Comparison of ENCODE assay signal across 8 cellular contexts in genomic region chr16:88857728-88858339, GRCh38. TPM values are rescaled to one million over a fixed set of nuclear protein-coding genes. Genes with fewer than 3 reads are reported as not detected.
DNase-seq lines count a peak whose midpoint lies in the region; FAIRE-seq and TF ChIP-seq lines count a peak whose summit lies in the region.

No MANE protein-coding gene starts in this region.

- H3K79me2 ChIP-seq in SK-N-SH (ENCODE audit: insufficient read depth): peaks cover 20% of the 10 kb centered on the region
- peaks cover 8% of the 10 kb centered on the region for H3K79me2 ChIP-seq in trophoblast cell (ENCODE audit: control insufficient read depth, insufficient read depth, low read length, poor library complexity)

- CTCF ChIA-PET in SK-N-SH (lab: Yijun Ruan, JAX): interaction anchor here (0.6 to 3.1 kb wide), 37 partner anchors 8 to 358 kb away, joined by 3 to 42 read pairs (median 4); partner anchors contain the start of genes APRT and PABPN1L

- H3K27me3 Mint-ChIP-seq in activated naive CD8-positive, alpha-beta T cell: no peaks in the 10 kb centered on the region

- no peak for TF ChIP-seq POLR2A in GM12891 (IDR thresholded peaks at IDR 0.05; ENCODE audit: low read depth, low read length)

- no peak overlapping the region for H3K23ac ChIP-seq in trophoblast cell (ENCODE audit: low read length)

- intact Hi-C loops in tibial artery (cut with DNase I; ENCODE audit: low total_unique reads): no loop called here

- whole genome bisulfite sequencing in SK-N-SH (ENCODE audit: low lambda C conversion rate): 26% methylated on average over 6 of the region's 12 CpGs
- WGBS in trophoblast cell (ENCODE audit: extremely low coverage, insufficient coverage, insufficient read length): no CpG with 5 or more reads among the region's 12 CpGs

- H2AFZ ChIP-seq in SK-N-SH (ENCODE audit: low read depth) (peak overlapping the region; percentile 91), trophoblast cell (ENCODE audit: insufficient read depth, low read length, poor library complexity) (peak overlapping the region; percentile 75)

- no peaks in the 10 kb centered on the region for H3K9me2 ChIP-seq in SK-N-SH

- H3K18ac ChIP-seq in trophoblast cell (ENCODE audit: low read length): no peak overlapping the region

- peak; percentile 59 for TF ChIP-seq RAD21 in SK-N-SH (IDR thresholded peaks at IDR 0.05; ENCODE audit: low read length)

- peak; percentile 83 for TF ChIP-seq CTCF in 22Rv1 (IDR thresholded peaks at IDR 0.05)
- TF ChIP-seq CTCF in SK-N-SH (IDR thresholded peaks at IDR 0.05): peak; percentile 74
- peak; percentile 90 for TF ChIP-seq CTCF in cardiac muscle cell (IDR thresholded peaks at IDR 0.05; ENCODE audit: low read depth, low read length)
- TF ChIP-seq CTCF in tibial artery (IDR thresholded peaks at IDR 0.05): peak; percentile 45 to 53

- H3K4me1 ChIP-seq in SK-N-SH (ENCODE audit: control insufficient read depth in 1 of 2, insufficient read depth in 2 of 2, low read depth in 1 of 2, low read length in 1 of 2) (peaks cover 5 to 15% of the 10 kb centered on the region in 2 experiments; a peak in 1 of 4 replicates), cardiac muscle cell (ENCODE audit: low read depth) (no peaks in the 10 kb centered on the region), trophoblast cell (ENCODE audit: control insufficient read depth in 1 of 2, insufficient read depth in 2 of 2, low read length in 2 of 2) (peaks cover 8% of the 10 kb centered on the region in 2 experiments), tibial artery (peaks cover 0 to 33% (median 17%) of the 10 kb centered on the region in 4 donors)

- peak; percentile 95 for FAIRE-seq in GM12891 (lab: Jason Lieb, UNC)

- no peak overlapping the region for H4K12ac ChIP-seq in trophoblast cell (ENCODE audit: low read depth, low read length)

- H3K4me3 ChIP-seq in SK-N-SH (ENCODE audit: low read depth in 2 of 2, low read length in 1 of 2): peak overlapping the region; percentile 90 to 98
- H3K4me3 ChIP-seq in cardiac muscle cell: peak overlapping the region; percentile 75
- H3K4me3 ChIP-seq in trophoblast cell (ENCODE audit: low read depth, low read length): peak overlapping the region; percentile 94
- peak overlapping the region; percentile 84 to 97 for H3K4me3 ChIP-seq in tibial artery

- no peak overlapping the region for H3K14ac ChIP-seq in trophoblast cell (ENCODE audit: low read length)

- H2BK5ac ChIP-seq in trophoblast cell (ENCODE audit: low read depth, low read length, poor library complexity): no peak overlapping the region

- H4K8ac ChIP-seq in trophoblast cell (ENCODE audit: low read depth, low read length): peak overlapping the region; percentile 12

- peaks cover 12% of the 10 kb centered on the region for H3F3A ChIP-seq in SK-N-SH (replicated peaks; ENCODE audit: insufficient read depth)

- H2AK5ac ChIP-seq in trophoblast cell (ENCODE audit: low read length): no peak overlapping the region

- no peaks in the 10 kb centered on the region for H3K9me3 ChIP-seq in SK-N-SH
- H3K9me3 ChIP-seq in cardiac muscle cell (ENCODE audit: low read depth): no peaks in the 10 kb centered on the region
- peaks cover under 1% of the 10 kb centered on the region for H3K9me3 ChIP-seq in trophoblast cell (ENCODE audit: insufficient read depth, low read depth, low read length)
- H3K9me3 ChIP-seq in tibial artery: no peaks in the 10 kb centered on the region

- TF ChIP-seq EP300 in SK-N-SH (IDR thresholded peaks at IDR 0.05; ENCODE audit: borderline replicate concordance in 1 of 2, low read depth in 1 of 2, low read length in 1 of 2): no peak

- no peak overlapping the region for H2BK12ac ChIP-seq in trophoblast cell (ENCODE audit: low read length)

- POLR2A ChIA-PET in SK-N-SH (lab: Yijun Ruan, JAX): interaction anchor here (0.9 to 1.7 kb wide), 2 partner anchors 40 to 46 kb away, joined by 3 to 7 read pairs; partner anchors contain the start of gene APRT

- 0 out of 2 replicates have a peak, but pooled peaks cover 11% of the 10 kb centered on the region for H4K20me1 ChIP-seq in SK-N-SH (ENCODE audit: insufficient read depth)

- peak overlapping the region; percentile 74 for H4K91ac ChIP-seq in trophoblast cell (ENCODE audit: low read depth, low read length)

- no peak overlapping the region for H2BK120ac ChIP-seq in trophoblast cell (ENCODE audit: insufficient read depth, low read length, poor library complexity)

- H3K27ac ChIP-seq in 22Rv1 (peak overlapping the region; percentile 57), SK-N-SH (ENCODE audit: low read depth in 2 of 2, low read length in 1 of 2) (peak overlapping the region in 1 of 2 experiments; percentile 39; a peak in 2 of 4 replicates), cardiac muscle cell (peak overlapping the region; percentile 78), trophoblast cell (ENCODE audit: low read depth, low read length) (no peak overlapping the region), tibial artery (peak overlapping the region; percentile 80 to 84)

- H3K36me3 ChIP-seq in SK-N-SH (replicated peaks in 1 of 2; ENCODE audit: control insufficient read depth in 1 of 2, insufficient read depth in 2 of 2, low read length in 1 of 2) (peaks cover 3 to 36% of the 10 kb centered on the region in 2 experiments), cardiac muscle cell (peaks cover 4% of the 10 kb centered on the region), trophoblast cell (ENCODE audit: control insufficient read depth in 1 of 2, insufficient read depth in 2 of 2, low read length in 2 of 2) (peaks cover 34 to 40% of the 10 kb centered on the region in 2 experiments), tibial artery (peaks cover 29 to 46% (median 37%) of the 10 kb centered on the region in 3 donors)

- H3K27ac Mint-ChIP-seq in activated naive CD8-positive, alpha-beta T cell: peak overlapping the region; percentile 94

- peaks cover 8% of the 10 kb centered on the region for H3K79me1 ChIP-seq in trophoblast cell (ENCODE audit: low read length)

- H3K27me3 ChIP-seq in SK-N-SH (ENCODE audit: insufficient read depth) (no peaks in the 10 kb centered on the region), cardiac muscle cell (no peaks in the 10 kb centered on the region), trophoblast cell (ENCODE audit: insufficient read depth, low read length) (no peaks in the 10 kb centered on the region), tibial artery (no peaks in the 10 kb centered on the region)

- H3K9me3 Mint-ChIP-seq in activated naive CD8-positive, alpha-beta T cell (ENCODE audit: low read depth): no peaks in the 10 kb centered on the region

- H3K36me3 Mint-ChIP-seq in activated naive CD8-positive, alpha-beta T cell: no peaks in the 10 kb centered on the region

- H3K9ac ChIP-seq in SK-N-SH (peak overlapping the region; percentile 85), trophoblast cell (ENCODE audit: low read length) (peak overlapping the region; percentile 85)

- no peak overlapping the region for H3K4ac ChIP-seq in trophoblast cell (ENCODE audit: low read depth, low read length)

- peak overlapping the region; percentile 99 for H3K4me2 ChIP-seq in SK-N-SH
- peak overlapping the region; percentile 77 for H3K4me2 ChIP-seq in trophoblast cell (ENCODE audit: low read length)

- peak; percentile 93 for DNase-seq in GM12891 (ENCODE audit: insufficient read length, low spot score)
- peak; percentile 56 for DNase-seq in HT1080 (ENCODE audit: low read depth)
- DNase-seq in SK-N-SH: peak; percentile 88
- DNase-seq in cardiac muscle cell (ENCODE audit: low read depth in 1 of 2, low spot score in 1 of 2): peak; percentile 83 to 84
- DNase-seq in trophoblast cell: peak; percentile 61 to 80
- peak; percentile 78 to 81 for DNase-seq in tibial artery

- peak overlapping the region; percentile 100 for H3K4me3 Mint-ChIP-seq in activated naive CD8-positive, alpha-beta T cell

- peaks cover 32% of the 10 kb centered on the region for H3K4me1 Mint-ChIP-seq in activated naive CD8-positive, alpha-beta T cell (ENCODE audit: low read depth)

RNA-seq across cellular contexts. Expression of gene TRAPPC2L, which starts 0.9 kb away (rescaled TPM):
- polyA plus RNA-seq in GM12891 (2012; ENCODE audit: low read depth, missing spikeins): 81.3 TPM
- total RNA-seq in HT1080 (2014; rRNA removed; shearing (Covaris generic)): 58.5 and 74.3 TPM in 2 replicates
- 29.3 and 33.7 TPM in 2 replicates for polyA plus RNA-seq in HT1080 (2015; cell fraction: cytosol; rRNA removed)
- polyA plus RNA-seq in HT1080 (2015; cell fraction: nucleus; rRNA removed): 24.2 and 25.7 TPM in 2 replicates
- polyA plus RNA-seq in SK-N-SH (2012; rRNA removed) (73.9 and 74.4 TPM in 2 replicates), cardiac muscle cell (114 and 130 TPM in 2 replicates)
- 52.1 and 63.3 TPM in 2 replicates for polyA plus RNA-seq in SK-N-SH (2012; cell fraction: cytosol; rRNA removed)
- polyA plus RNA-seq in SK-N-SH (2012; cell fraction: nucleus; rRNA removed): 68.2 and 74.9 TPM in 2 replicates
- 30.9 and 42.0 TPM in 2 replicates for total RNA-seq in cardiac muscle cell
- 77.0 and 81.9 TPM in 2 replicates for polyA plus RNA-seq in trophoblast cell (2013)

RNA-seq across cellular contexts. Expression of gene GALNS, which starts 1.1 kb away (rescaled TPM):
- 7.4 TPM for polyA plus RNA-seq in GM12891 (2012; ENCODE audit: low read depth, missing spikeins)
- 5.1 and 7.4 TPM in 2 replicates for total RNA-seq in HT1080 (2014; rRNA removed; shearing (Covaris generic))
- polyA plus RNA-seq in HT1080 (2015; cell fraction: cytosol; rRNA removed): 16.9 and 22.8 TPM in 2 replicates
- 27.1 and 36.0 TPM in 2 replicates for polyA plus RNA-seq in HT1080 (2015; cell fraction: nucleus; rRNA removed)
- polyA plus RNA-seq in SK-N-SH (2012; rRNA removed) (13.8 and 16.5 TPM in 2 replicates), cardiac muscle cell (23.4 and 31.0 TPM in 2 replicates)
- polyA plus RNA-seq in SK-N-SH (2012; cell fraction: cytosol; rRNA removed): 12.1 and 15.9 TPM in 2 replicates
- polyA plus RNA-seq in SK-N-SH (2012; cell fraction: nucleus; rRNA removed): 43.5 and 44.1 TPM in 2 replicates
- total RNA-seq in cardiac muscle cell: 28.3 and 29.5 TPM in 2 replicates
- polyA plus RNA-seq in trophoblast cell (2013): 20.9 and 21.0 TPM in 2 replicates

RNA-seq across cellular contexts. Expression of gene PABPN1L, which starts 8.6 kb away (rescaled TPM):
- not detected for polyA plus RNA-seq in GM12891 (2012; ENCODE audit: low read depth, missing spikeins)
- total RNA-seq in HT1080 (2014; rRNA removed; shearing (Covaris generic)): not detected in 2 replicates
- not detected in 2 replicates for polyA plus RNA-seq in HT1080 (2015; cell fraction: cytosol; rRNA removed)
- polyA plus RNA-seq in HT1080 (2015; cell fraction: nucleus; rRNA removed): not detected in 2 replicates
- polyA plus RNA-seq in SK-N-SH (2012; rRNA removed): not detected in 2 replicates
- polyA plus RNA-seq in SK-N-SH (2012; cell fraction: cytosol; rRNA removed): not detected in 2 replicates
- polyA plus RNA-seq in SK-N-SH (2012; cell fraction: nucleus; rRNA removed): not detected in 2 replicates
- total RNA-seq in cardiac muscle cell: not detected in 2 replicates
- polyA plus RNA-seq in cardiac muscle cell: 0.32 TPM in 1 of 2 replicates, not detected in the other
- not detected in 2 replicates for polyA plus RNA-seq in trophoblast cell (2013)

RNA-seq across cellular contexts. Expression of gene APRT, which starts 46.1 kb away (rescaled TPM):
- 182 TPM for polyA plus RNA-seq in GM12891 (2012; ENCODE audit: low read depth, missing spikeins)
- total RNA-seq in HT1080 (2014; rRNA removed; shearing (Covaris generic)): 374 and 377 TPM in 2 replicates
- 235 and 349 TPM in 2 replicates for polyA plus RNA-seq in HT1080 (2015; cell fraction: cytosol; rRNA removed)
- polyA plus RNA-seq in HT1080 (2015; cell fraction: nucleus; rRNA removed): 147 and 160 TPM in 2 replicates
- 178 and 192 TPM in 2 replicates for polyA plus RNA-seq in SK-N-SH (2012; rRNA removed)
- 87.4 and 115 TPM in 2 replicates for polyA plus RNA-seq in SK-N-SH (2012; cell fraction: cytosol; rRNA removed)
- polyA plus RNA-seq in SK-N-SH (2012; cell fraction: nucleus; rRNA removed): 186 and 231 TPM in 2 replicates
- total RNA-seq in cardiac muscle cell: 123 and 140 TPM in 2 replicates
- polyA plus RNA-seq in cardiac muscle cell: 169 and 193 TPM in 2 replicates
- polyA plus RNA-seq in trophoblast cell (2013): 95.8 and 96.2 TPM in 2 replicates

RNA-seq across cellular contexts. Expression of gene CDT1, which starts 54.2 kb away (rescaled TPM):
- polyA plus RNA-seq in GM12891 (2012; ENCODE audit: low read depth, missing spikeins): 29.8 TPM
- 33.5 and 64.6 TPM in 2 replicates for total RNA-seq in HT1080 (2014; rRNA removed; shearing (Covaris generic))
- polyA plus RNA-seq in HT1080 (2015; cell fraction: cytosol; rRNA removed): 52.5 and 53.0 TPM in 2 replicates
- polyA plus RNA-seq in HT1080 (2015; cell fraction: nucleus; rRNA removed): 42.6 and 43.1 TPM in 2 replicates
- polyA plus RNA-seq in SK-N-SH (2012; rRNA removed) (3.1 and 6.1 TPM in 2 replicates), cardiac muscle cell (15.9 and 17.9 TPM in 2 replicates)
- polyA plus RNA-seq in SK-N-SH (2012; cell fraction: cytosol; rRNA removed): 1.5 and 4.3 TPM in 2 replicates
- 8.0 and 8.2 TPM in 2 replicates for polyA plus RNA-seq in SK-N-SH (2012; cell fraction: nucleus; rRNA removed)
- total RNA-seq in cardiac muscle cell: 24.5 and 29.6 TPM in 2 replicates
- 19.4 and 19.8 TPM in 2 replicates for polyA plus RNA-seq in trophoblast cell (2013)
